1 cellular context compared by ENCODE assay signal in genomic region chr15:100866386-100867330, GRCh38.
TF ChIP-seq lines count a peak whose summit lies in the region.

No MANE protein-coding gene starts in this region.

TF ChIP-seq in GM23338, 12 proteins besides CTCF, POLR2A, EP300 and RAD21 (continued from another document):
- no peak for TF ChIP-seq ZNF462 (CRISPR knock-in tag; IDR thresholded peaks at IDR 0.05)
TF ChIP-seq in GM23338: peak in this region for 0.
